18 cellular contexts compared by ENCODE assay signal in genomic region chr13:51666316-51666715, GRCh38.
DNase-seq lines count a peak whose midpoint lies in the region; ATAC-seq, FAIRE-seq and TF ChIP-seq lines count a peak whose summit lies in the region.
"Had no signal": no experiment of that assay in that cellular context is flagged by ENCODE, and none has a peak within 500 bp of the region (broad histone marks: within the 10 kb centered on the region; RNA-seq: fewer than 3 reads in every experiment).

No MANE protein-coding gene starts in this region.

- no peak overlapping the region for H3K9ac ChIP-seq in K562 (ENCODE audit: insufficient read depth in 1 of 2, low read depth in 2 of 2, low read length in 2 of 2)

- POLR2A ChIA-PET in K562 (lab: Yijun Ruan, JAX): no interaction called here

- CTCF ChIA-PET in activated naive CD4-positive, alpha-beta T cell treated with anti-CD3 and anti-CD28 coated beads for 36 hours (lab: Charles Lee): no interaction called here
- CTCF ChIA-PET in K562 (lab: Yijun Ruan, JAX; ENCODE audit: low intra/inter-chr PET ratio): no interaction called here

- no peaks in the 10 kb centered on the region for H3K9me3 Mint-ChIP-seq in activated naive CD4-positive, alpha-beta T cell treated with anti-CD3 and anti-CD28 coated beads, Interleukin-2, amount 50 U/mL, for 24 hours
- peaks cover 4% of the 10 kb centered on the region for H3K9me3 Mint-ChIP-seq in activated naive CD4-positive, alpha-beta T cell treated with anti-CD3 and anti-CD28 coated beads for 36 hours
- no peaks in the 10 kb centered on the region for H3K9me3 Mint-ChIP-seq in type B pancreatic cell

- 0% methylated on average over 1 of the region's 1 CpG for WGBS in K562 (ENCODE audit: insufficient coverage, low coverage, missing lambda C conversion rate)

- ATAC-seq in K562: peak; percentile 53; the same call in 1 of the 3 replicates
- ATAC-seq: HCT116 had no signal

- H3K4me3 ChIP-seq in K562: no peak overlapping the region
- H3K4me3 ChIP-seq: SJCRH30, tibial nerve had no signal

- FAIRE-seq in K562 (lab: Jason Lieb, UNC): no peak

- in situ Hi-C loops in K562 (cut with MboI): no loop called here

- no peak overlapping the region for H3K27ac ChIP-seq in K562 (ENCODE audit: extremely low read depth, low read depth, low read length)
- H3K27ac ChIP-seq: HL-60, SJCRH30 had no signal

- no peaks in the 10 kb centered on the region for H3K27me3 Mint-ChIP-seq in activated naive CD4-positive, alpha-beta T cell treated with anti-CD3 and anti-CD28 coated beads, Interleukin-2, amount 50 U/mL, for 24 hours
- no peaks in the 10 kb centered on the region for H3K27me3 Mint-ChIP-seq in activated naive CD4-positive, alpha-beta T cell treated with anti-CD3 and anti-CD28 coated beads for 36 hours (ENCODE audit: low read depth)
- no peaks in the 10 kb centered on the region for H3K27me3 Mint-ChIP-seq in type B pancreatic cell
- H3K27me3 Mint-ChIP-seq: activated naive CD8-positive, alpha-beta T cell treated with anti-CD3 and anti-CD28 coated beads, Interleukin-2, amount 10 ng/mL, durations not matched to agents 7 days and 5 days had no signal

- TF ChIP-seq RAD21 in K562 (CRISPR knock-in tag; conservative IDR thresholded peaks at IDR 0.05 in 1 of 2, IDR thresholded peaks at IDR 0.05 in 1 of 2): no peak

- peaks cover 0 to 10% of the 10 kb centered on the region in 2 experiments; a peak in 2 of 5 replicates for H3K4me1 ChIP-seq in K562 (replicated peaks in 1 of 2; ENCODE audit: control insufficient read depth in 2 of 2, insufficient read depth in 2 of 2, low read length in 2 of 2)

- TF ChIP-seq POLR2A in K562 (conservative IDR thresholded peaks at IDR 0.05): no peak

- H2AFZ ChIP-seq in K562 (ENCODE audit: low read depth, low read length): no peak overlapping the region

- no peak for DNase-seq in activated naive CD4-positive, alpha-beta T cell treated with anti-CD3 and anti-CD28 coated beads for 36 hours
- DNase-seq in NCI-H526 (lab: John Stamatoyannopoulos, UW): peak; percentile 74 to 84
- no peak for DNase-seq in K562 (ENCODE audit: extremely low read depth in 1 of 4, low spot score in 3 of 4)
- DNase-seq in type B pancreatic cell (ENCODE audit: extremely low spot score, unreplicated experiment): no peak
- no peak for DNase-seq in RKO (ENCODE audit: low spot score)
- no peak for DNase-seq in SKM-1 (lab: John Stamatoyannopoulos, UW; ENCODE audit: unreplicated experiment)
- no peak for DNase-seq in ecto neural progenitor cell (ENCODE audit: low spot score)
- DNase-seq: activated naive CD8-positive, alpha-beta T cell treated with anti-CD3 and anti-CD28 coated beads, Interleukin-2, amount 10 ng/mL, durations not matched to agents 7 days and 5 days; activated T-cell treated with anti-CD3 and anti-CD28 coated beads, Interleukin-2, amount 50 U/mL, for 1 hour; Caco-2; hippocampal formation; NCI-H187; stimulated activated CD4-positive, alpha-beta T cell treated with anti-CD3 and anti-CD28 coated beads, Interleukin-4, amount 100 ng/mL, for 4 hours had no signal

- H3K9me3 ChIP-seq in K562 (replicated peaks; ENCODE audit: control insufficient read depth, insufficient read depth, low read depth, low read length): no peaks in the 10 kb centered on the region
- H3K9me3 ChIP-seq: Caco-2, SJCRH30, tibial nerve had no signal

- H3K36me3 ChIP-seq in K562 (ENCODE audit: control insufficient read depth, insufficient read depth, low read length): no peaks in the 10 kb centered on the region; the same call in 2 of the 3 replicates

- H3K36me3 Mint-ChIP-seq in activated naive CD4-positive, alpha-beta T cell treated with anti-CD3 and anti-CD28 coated beads, Interleukin-2, amount 50 U/mL, for 24 hours: peaks cover 13% of the 10 kb centered on the region
- peaks cover 2% of the 10 kb centered on the region for H3K36me3 Mint-ChIP-seq in activated naive CD4-positive, alpha-beta T cell treated with anti-CD3 and anti-CD28 coated beads for 36 hours (ENCODE audit: low read depth)
- peaks cover 31% of the 10 kb centered on the region for H3K36me3 Mint-ChIP-seq in type B pancreatic cell

- no peaks in the 10 kb centered on the region for H3K79me2 ChIP-seq in K562 (ENCODE audit: control insufficient read depth, insufficient read depth, low read length)

- no peak overlapping the region for H3K4me2 ChIP-seq in K562 (ENCODE audit: insufficient read depth, low read length)

- H3K9me1 ChIP-seq in K562 (ENCODE audit: control insufficient read depth, insufficient read depth, low read length): no peaks in the 10 kb centered on the region

- H3K4me1 Mint-ChIP-seq in activated naive CD4-positive, alpha-beta T cell treated with anti-CD3 and anti-CD28 coated beads, Interleukin-2, amount 50 U/mL, for 24 hours: peaks cover 37% of the 10 kb centered on the region
- H3K4me1 Mint-ChIP-seq in activated naive CD4-positive, alpha-beta T cell treated with anti-CD3 and anti-CD28 coated beads for 36 hours (ENCODE audit: low read depth): peaks cover 18% of the 10 kb centered on the region
- peaks cover 32% of the 10 kb centered on the region for H3K4me1 Mint-ChIP-seq in type B pancreatic cell (ENCODE audit: unreplicated experiment)

- H3K27me3 ChIP-seq in K562 (ENCODE audit: control insufficient read depth in 2 of 2, insufficient read depth in 2 of 2, low read length in 2 of 2): no peaks in the 10 kb centered on the region
- H3K27me3 ChIP-seq: SJCRH30, tibial nerve had no signal

- H3K27ac Mint-ChIP-seq in activated naive CD4-positive, alpha-beta T cell treated with anti-CD3 and anti-CD28 coated beads, Interleukin-2, amount 50 U/mL, for 24 hours: peak overlapping the region; percentile 21
- no peak overlapping the region for H3K27ac Mint-ChIP-seq in activated naive CD4-positive, alpha-beta T cell treated with anti-CD3 and anti-CD28 coated beads for 36 hours
- peak overlapping the region; percentile 28 for H3K27ac Mint-ChIP-seq in type B pancreatic cell
- H3K27ac Mint-ChIP-seq: activated naive CD8-positive, alpha-beta T cell treated with anti-CD3 and anti-CD28 coated beads, Interleukin-2, amount 10 ng/mL, durations not matched to agents 7 days and 5 days had no signal

- no peak for TF ChIP-seq EP300 in K562 (IDR thresholded peaks at IDR 0.05; ENCODE audit: low read length)

- TF ChIP-seq CTCF in K562 (IDR thresholded peaks at IDR 0.05 in 2 of 3, conservative IDR thresholded peaks at IDR 0.05 in 1 of 3; ENCODE audit: insufficient read depth in 2 of 3, low read depth in 1 of 3, low read length in 3 of 3) (no peak), type B pancreatic cell (conservative IDR thresholded peaks at IDR 0.05) (no peak)

- intact Hi-C loops in activated naive CD4-positive, alpha-beta T cell treated with anti-CD3 and anti-CD28 coated beads for 36 hours (cut with micrococcal nuclease): no loop called here
- intact Hi-C loops in K562 (cut with micrococcal nuclease): no loop called here

- no TSS peak for BruUV-seq in K562 (replicated peaks; lab: Mats Ljungman, UMichigan)

- H4K20me1 ChIP-seq in K562 (replicated peaks; ENCODE audit: control insufficient read depth, insufficient read depth, low read length): no peaks in the 10 kb centered on the region

- H3K4me3 Mint-ChIP-seq in activated naive CD4-positive, alpha-beta T cell treated with anti-CD3 and anti-CD28 coated beads, Interleukin-2, amount 50 U/mL, for 24 hours: no peak overlapping the region
- H3K4me3 Mint-ChIP-seq in activated naive CD4-positive, alpha-beta T cell treated with anti-CD3 and anti-CD28 coated beads for 36 hours: no peak overlapping the region
- H3K4me3 Mint-ChIP-seq in type B pancreatic cell: no peak overlapping the region
- H3K4me3 Mint-ChIP-seq: activated naive CD8-positive, alpha-beta T cell treated with anti-CD3 and anti-CD28 coated beads, Interleukin-2, amount 10 ng/mL, durations not matched to agents 7 days and 5 days had no signal

TF ChIP-seq in K562, 482 proteins besides CTCF, POLR2A, EP300 and RAD21:
- TF ChIP-seq BCLAF1 (IDR thresholded peaks at IDR 0.05; ENCODE audit: borderline replicate concordance in 1 of 2, control insufficient read depth in 1 of 2, low read depth in 2 of 2, low read length in 1 of 2) (no peak), TAF7 (tag; IDR thresholded peaks at IDR 0.05) (no peak), ZZZ3 (IDR thresholded peaks at IDR 0.05) (no peak)

Comparison
In these comparisons a context has a peak if more than half of its experiments do, and no peak if none do; other contexts are left out.
1. DNase-seq: peak in NCI-H526 (2 of 2); none in activated naive CD4-positive, alpha-beta T cell treated with anti-CD3 and anti-CD28 coated beads for 36 hours (single experiment), K562 (0 of 4), type B pancreatic cell (single experiment), RKO (single experiment), SKM-1 (single experiment) and ecto neural progenitor cell (single experiment).